In the genomic region with DNA sequence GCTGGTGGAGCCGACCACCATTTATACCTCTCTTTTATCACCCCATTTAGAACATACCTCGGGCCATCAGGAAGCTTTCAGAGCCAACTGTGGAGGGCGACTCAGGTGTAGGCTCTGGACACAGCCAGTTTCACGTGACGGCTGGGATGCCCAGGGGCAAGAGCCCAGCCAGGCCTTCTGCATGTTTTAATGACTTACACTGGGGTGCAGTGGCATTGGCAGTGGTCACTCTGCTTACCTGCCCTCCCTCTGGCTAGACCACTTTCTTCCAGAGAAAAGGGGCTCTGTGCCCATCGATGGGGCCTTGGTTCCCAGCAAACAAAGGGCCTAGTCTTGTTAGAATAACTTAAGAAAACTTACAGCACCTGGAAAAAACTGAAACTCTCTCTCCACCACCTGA, we compare ENCODE assay signal across 2 cellular contexts.
TF ChIP-seq lines count a peak whose summit lies in the region.

No MANE protein-coding gene starts in this region.

TF ChIP-seq in SK-N-SH, 30 proteins besides CTCF, POLR2A, EP300 and RAD21:
- TF ChIP-seq, protein P1, sequence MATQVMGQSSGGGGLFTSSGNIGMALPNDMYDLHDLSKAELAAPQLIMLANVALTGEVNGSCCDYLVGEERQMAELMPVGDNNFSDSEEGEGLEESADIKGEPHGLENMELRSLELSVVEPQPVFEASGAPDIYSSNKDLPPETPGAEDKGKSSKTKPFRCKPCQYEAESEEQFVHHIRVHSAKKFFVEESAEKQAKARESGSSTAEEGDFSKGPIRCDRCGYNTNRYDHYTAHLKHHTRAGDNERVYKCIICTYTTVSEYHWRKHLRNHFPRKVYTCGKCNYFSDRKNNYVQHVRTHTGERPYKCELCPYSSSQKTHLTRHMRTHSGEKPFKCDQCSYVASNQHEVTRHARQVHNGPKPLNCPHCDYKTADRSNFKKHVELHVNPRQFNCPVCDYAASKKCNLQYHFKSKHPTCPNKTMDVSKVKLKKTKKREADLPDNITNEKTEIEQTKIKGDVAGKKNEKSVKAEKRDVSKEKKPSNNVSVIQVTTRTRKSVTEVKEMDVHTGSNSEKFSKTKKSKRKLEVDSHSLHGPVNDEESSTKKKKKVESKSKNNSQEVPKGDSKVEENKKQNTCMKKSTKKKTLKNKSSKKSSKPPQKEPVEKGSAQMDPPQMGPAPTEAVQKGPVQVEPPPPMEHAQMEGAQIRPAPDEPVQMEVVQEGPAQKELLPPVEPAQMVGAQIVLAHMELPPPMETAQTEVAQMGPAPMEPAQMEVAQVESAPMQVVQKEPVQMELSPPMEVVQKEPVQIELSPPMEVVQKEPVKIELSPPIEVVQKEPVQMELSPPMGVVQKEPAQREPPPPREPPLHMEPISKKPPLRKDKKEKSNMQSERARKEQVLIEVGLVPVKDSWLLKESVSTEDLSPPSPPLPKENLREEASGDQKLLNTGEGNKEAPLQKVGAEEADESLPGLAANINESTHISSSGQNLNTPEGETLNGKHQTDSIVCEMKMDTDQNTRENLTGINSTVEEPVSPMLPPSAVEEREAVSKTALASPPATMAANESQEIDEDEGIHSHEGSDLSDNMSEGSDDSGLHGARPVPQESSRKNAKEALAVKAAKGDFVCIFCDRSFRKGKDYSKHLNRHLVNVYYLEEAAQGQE (IDR thresholded peaks at IDR 0.05; ENCODE audit: low read depth, low read length), result no peak
- no peak for TF ChIP-seq NRF1 (IDR thresholded peaks at IDR 0.05; ENCODE audit: low read depth, low read length)
- TF ChIP-seq, protein P2, sequence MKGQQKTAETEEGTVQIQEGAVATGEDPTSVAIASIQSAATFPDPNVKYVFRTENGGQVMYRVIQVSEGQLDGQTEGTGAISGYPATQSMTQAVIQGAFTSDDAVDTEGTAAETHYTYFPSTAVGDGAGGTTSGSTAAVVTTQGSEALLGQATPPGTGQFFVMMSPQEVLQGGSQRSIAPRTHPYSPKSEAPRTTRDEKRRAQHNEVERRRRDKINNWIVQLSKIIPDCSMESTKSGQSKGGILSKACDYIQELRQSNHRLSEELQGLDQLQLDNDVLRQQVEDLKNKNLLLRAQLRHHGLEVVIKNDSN (IDR thresholded peaks at IDR 0.05; ENCODE audit: borderline replicate concordance, low read depth), result no peak
- no peak for TF ChIP-seq GABPA (IDR thresholded peaks at IDR 0.05; ENCODE audit: low read depth)
- TF ChIP-seq POLR2AphosphoS5 (IDR thresholded peaks at IDR 0.05; ENCODE audit: low read depth, low read length), result no peak
- TF ChIP-seq, protein P3, sequence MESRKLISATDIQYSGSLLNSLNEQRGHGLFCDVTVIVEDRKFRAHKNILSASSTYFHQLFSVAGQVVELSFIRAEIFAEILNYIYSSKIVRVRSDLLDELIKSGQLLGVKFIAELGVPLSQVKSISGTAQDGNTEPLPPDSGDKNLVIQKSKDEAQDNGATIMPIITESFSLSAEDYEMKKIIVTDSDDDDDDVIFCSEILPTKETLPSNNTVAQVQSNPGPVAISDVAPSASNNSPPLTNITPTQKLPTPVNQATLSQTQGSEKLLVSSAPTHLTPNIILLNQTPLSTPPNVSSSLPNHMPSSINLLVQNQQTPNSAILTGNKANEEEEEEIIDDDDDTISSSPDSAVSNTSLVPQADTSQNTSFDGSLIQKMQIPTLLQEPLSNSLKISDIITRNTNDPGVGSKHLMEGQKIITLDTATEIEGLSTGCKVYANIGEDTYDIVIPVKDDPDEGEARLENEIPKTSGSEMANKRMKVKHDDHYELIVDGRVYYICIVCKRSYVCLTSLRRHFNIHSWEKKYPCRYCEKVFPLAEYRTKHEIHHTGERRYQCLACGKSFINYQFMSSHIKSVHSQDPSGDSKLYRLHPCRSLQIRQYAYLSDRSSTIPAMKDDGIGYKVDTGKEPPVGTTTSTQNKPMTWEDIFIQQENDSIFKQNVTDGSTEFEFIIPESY (IDR thresholded peaks at IDR 0.05; ENCODE audit: borderline replicate concordance, low read depth), result no peak
- no peak for TF ChIP-seq JUND (IDR thresholded peaks at IDR 0.05)
- TF ChIP-seq RCOR1 (IDR thresholded peaks at IDR 0.05; ENCODE audit: low read length), result no peak
- TF ChIP-seq SIN3A (IDR thresholded peaks at IDR 0.05; ENCODE audit: borderline replicate concordance, low read depth, low read length), result no peak
- no peak for TF ChIP-seq NFIC (IDR thresholded peaks at IDR 0.05; ENCODE audit: borderline replicate concordance)
- TF ChIP-seq, protein P4, sequence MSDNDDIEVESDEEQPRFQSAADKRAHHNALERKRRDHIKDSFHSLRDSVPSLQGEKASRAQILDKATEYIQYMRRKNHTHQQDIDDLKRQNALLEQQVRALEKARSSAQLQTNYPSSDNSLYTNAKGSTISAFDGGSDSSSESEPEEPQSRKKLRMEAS (IDR thresholded peaks at IDR 0.05; ENCODE audit: low read depth), result no peak
- TF ChIP-seq RFX5 (IDR thresholded peaks at IDR 0.05; ENCODE audit: low read length), result no peak
- TF ChIP-seq TCF12 (IDR thresholded peaks at IDR 0.05), result no peak
- no peak for TF ChIP-seq GATA2 (CRISPR knock-in tag; IDR thresholded peaks at IDR 0.05)
- no peak for TF ChIP-seq YY1 (IDR thresholded peaks at IDR 0.05; ENCODE audit: low read depth)
- TF ChIP-seq, protein P5, sequence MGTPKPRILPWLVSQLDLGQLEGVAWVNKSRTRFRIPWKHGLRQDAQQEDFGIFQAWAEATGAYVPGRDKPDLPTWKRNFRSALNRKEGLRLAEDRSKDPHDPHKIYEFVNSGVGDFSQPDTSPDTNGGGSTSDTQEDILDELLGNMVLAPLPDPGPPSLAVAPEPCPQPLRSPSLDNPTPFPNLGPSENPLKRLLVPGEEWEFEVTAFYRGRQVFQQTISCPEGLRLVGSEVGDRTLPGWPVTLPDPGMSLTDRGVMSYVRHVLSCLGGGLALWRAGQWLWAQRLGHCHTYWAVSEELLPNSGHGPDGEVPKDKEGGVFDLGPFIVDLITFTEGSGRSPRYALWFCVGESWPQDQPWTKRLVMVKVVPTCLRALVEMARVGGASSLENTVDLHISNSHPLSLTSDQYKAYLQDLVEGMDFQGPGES (IDR thresholded peaks at IDR 0.05; ENCODE audit: low read depth, low read length), result no peak

TF ChIP-seq in SK-N-SH treated with all-trans-retinoic acid at 6 μM for 48 hours, 23 proteins besides CTCF, POLR2A, EP300 and RAD21 (continued from another document):
- TF ChIP-seq, protein P6, sequence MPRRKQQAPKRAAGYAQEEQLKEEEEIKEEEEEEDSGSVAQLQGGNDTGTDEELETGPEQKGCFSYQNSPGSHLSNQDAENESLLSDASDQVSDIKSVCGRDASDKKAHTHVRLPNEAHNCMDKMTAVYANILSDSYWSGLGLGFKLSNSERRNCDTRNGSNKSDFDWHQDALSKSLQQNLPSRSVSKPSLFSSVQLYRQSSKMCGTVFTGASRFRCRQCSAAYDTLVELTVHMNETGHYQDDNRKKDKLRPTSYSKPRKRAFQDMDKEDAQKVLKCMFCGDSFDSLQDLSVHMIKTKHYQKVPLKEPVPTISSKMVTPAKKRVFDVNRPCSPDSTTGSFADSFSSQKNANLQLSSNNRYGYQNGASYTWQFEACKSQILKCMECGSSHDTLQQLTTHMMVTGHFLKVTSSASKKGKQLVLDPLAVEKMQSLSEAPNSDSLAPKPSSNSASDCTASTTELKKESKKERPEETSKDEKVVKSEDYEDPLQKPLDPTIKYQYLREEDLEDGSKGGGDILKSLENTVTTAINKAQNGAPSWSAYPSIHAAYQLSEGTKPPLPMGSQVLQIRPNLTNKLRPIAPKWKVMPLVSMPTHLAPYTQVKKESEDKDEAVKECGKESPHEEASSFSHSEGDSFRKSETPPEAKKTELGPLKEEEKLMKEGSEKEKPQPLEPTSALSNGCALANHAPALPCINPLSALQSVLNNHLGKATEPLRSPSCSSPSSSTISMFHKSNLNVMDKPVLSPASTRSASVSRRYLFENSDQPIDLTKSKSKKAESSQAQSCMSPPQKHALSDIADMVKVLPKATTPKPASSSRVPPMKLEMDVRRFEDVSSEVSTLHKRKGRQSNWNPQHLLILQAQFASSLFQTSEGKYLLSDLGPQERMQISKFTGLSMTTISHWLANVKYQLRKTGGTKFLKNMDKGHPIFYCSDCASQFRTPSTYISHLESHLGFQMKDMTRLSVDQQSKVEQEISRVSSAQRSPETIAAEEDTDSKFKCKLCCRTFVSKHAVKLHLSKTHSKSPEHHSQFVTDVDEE (CRISPR knock-in tag; IDR thresholded peaks at IDR 0.05), result no peak
- TF ChIP-seq TCF4 (CRISPR knock-in tag; IDR thresholded peaks at IDR 0.05; ENCODE audit: borderline replicate concordance), result no peak
- no peak for TF ChIP-seq BACH2 (CRISPR knock-in tag; IDR thresholded peaks at IDR 0.05; ENCODE audit: borderline replicate concordance)
- no peak for TF ChIP-seq ZFP30 (CRISPR knock-in tag; IDR thresholded peaks at IDR 0.05)
- no peak for TF ChIP-seq RARB (CRISPR knock-in tag; IDR thresholded peaks at IDR 0.05)
- TF ChIP-seq ESRRG (CRISPR knock-in tag; IDR thresholded peaks at IDR 0.05), result no peak
- TF ChIP-seq ARNTL (CRISPR knock-in tag; IDR thresholded peaks at IDR 0.05; ENCODE audit: borderline replicate concordance, low read depth), result no peak
- TF ChIP-seq, protein P7, sequence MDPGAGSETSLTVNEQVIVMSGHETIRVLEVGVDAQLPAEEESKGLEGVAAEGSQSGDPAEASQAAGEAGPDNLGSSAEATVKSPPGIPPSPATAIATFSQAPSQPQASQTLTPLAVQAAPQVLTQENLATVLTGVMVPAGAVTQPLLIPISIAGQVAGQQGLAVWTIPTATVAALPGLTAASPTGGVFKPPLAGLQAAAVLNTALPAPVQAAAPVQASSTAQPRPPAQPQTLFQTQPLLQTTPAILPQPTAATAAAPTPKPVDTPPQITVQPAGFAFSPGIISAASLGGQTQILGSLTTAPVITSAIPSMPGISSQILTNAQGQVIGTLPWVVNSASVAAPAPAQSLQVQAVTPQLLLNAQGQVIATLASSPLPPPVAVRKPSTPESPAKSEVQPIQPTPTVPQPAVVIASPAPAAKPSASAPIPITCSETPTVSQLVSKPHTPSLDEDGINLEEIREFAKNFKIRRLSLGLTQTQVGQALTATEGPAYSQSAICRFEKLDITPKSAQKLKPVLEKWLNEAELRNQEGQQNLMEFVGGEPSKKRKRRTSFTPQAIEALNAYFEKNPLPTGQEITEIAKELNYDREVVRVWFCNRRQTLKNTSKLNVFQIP (CRISPR knock-in tag; IDR thresholded peaks at IDR 0.05; ENCODE audit: borderline replicate concordance, low read depth), result no peak
TF ChIP-seq in SK-N-SH treated with all-trans-retinoic acid at 6 μM for 48 hours: peak in this region for 0.
